ENCODE assay signal across 21 cellular contexts in the genomic region with DNA sequence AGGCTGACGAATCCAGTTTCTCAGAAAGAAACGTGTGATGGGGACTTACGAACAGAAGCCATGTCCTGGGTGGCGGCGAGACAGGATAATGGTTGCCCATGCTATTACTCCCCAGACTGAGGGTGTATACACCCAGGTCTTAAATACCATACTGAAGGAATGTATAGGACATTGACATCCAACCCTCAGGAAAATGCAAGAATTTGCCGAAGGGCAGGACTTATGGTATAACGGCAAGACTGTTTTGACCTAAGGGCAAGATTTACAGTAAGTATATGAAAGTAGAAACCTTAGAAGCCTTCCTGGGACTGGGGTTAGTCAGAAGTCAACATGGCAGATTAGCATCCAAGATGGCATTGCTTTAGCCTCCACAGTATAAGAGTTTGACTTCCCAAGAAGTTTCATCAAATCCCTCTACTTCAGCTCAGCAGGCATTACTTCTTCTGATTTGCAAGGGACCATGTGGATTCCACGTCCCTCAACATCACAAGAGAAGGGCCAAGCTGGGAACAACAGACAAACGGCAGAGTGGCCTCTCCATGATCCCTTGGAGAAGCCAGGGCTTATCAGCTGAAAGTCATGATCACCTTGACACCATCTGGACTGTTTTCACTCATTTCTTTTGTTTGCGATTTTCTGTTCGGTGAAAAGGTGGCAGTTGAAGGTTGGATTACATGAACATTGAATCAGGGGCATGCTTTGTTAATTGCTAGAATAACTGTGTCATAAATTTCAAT.
"Had no signal": no experiment of that assay in that cellular context is flagged by ENCODE, and none has a peak within 500 bp of the region (broad histone marks: within the 10 kb centered on the region; RNA-seq: fewer than 3 reads in every experiment).

No MANE protein-coding gene starts in this region.

- DNase-seq: activated CD4-positive, alpha-beta T cell treated with anti-CD3 and anti-CD28 coated beads, Interleukin-2, amount 50 U/mL, for 4 hours; activated CD4-positive, CD25-positive, alpha-beta regulatory T cell treated with anti-CD3 and anti-CD28 coated beads, Interleukin-2, amount 50 U/mL, for 72 hours; activated naive CD8-positive, alpha-beta T cell treated with anti-CD3 and anti-CD28 coated beads, Interleukin-2, amount 50 U/mL, for 24 hours; activated T-cell treated with anti-CD3 and anti-CD28 coated beads for 4 hours; aorta; colonic mucosa; erythroblast; foreskin melanocyte; glutamatergic neuron; hypothalamus; lower lobe of right lung; midbrain; stimulated activated CD4-positive, alpha-beta T cell treated with anti-CD3 and anti-CD28 coated beads, Interleukin-12 subunit alpha, Interleukin-12 subunit beta, amount 100 ng/mL, for 4 hours; stimulated activated CD4-positive, alpha-beta T cell treated with anti-CD3 and anti-CD28 coated beads, Interleukin-1b, Interleukin-23, amount 100 ng/mL, for 48 hours; stimulated activated CD8-positive, alpha-beta memory T cell treated with anti-CD3 and anti-CD28 coated beads, Interleukin-4, amount 100 ng/mL, for 48 hours; stimulated activated naive CD4-positive, alpha-beta T cell treated with Interleukin-2 at 50 U/mL for 16 hours; T1000; thyroid gland had no signal

- H3K9me3 Mint-ChIP-seq: activated naive CD8-positive, alpha-beta T cell treated with anti-CD3 and anti-CD28 coated beads, Interleukin-2, amount 50 U/mL, for 24 hours; activated T-helper 1 cell treated with anti-CD3 and anti-CD28 coated beads, Interleukin-12 subunit alpha, Interleukin-12 subunit beta, Interleukin-2, Interleukin-4 antibody, amounts not matched to agents 30 ng/mL and 10 ng/mL and 1 ng/mL, durations not matched to agents 14 hours and 24 hours and 36 hours; central memory CD8-positive, alpha-beta T cell; neural progenitor cell had no signal

- H3K27ac Mint-ChIP-seq: activated naive CD8-positive, alpha-beta T cell treated with anti-CD3 and anti-CD28 coated beads, Interleukin-2, amount 50 U/mL, for 24 hours; activated T-helper 1 cell treated with anti-CD3 and anti-CD28 coated beads, Interleukin-12 subunit alpha, Interleukin-12 subunit beta, Interleukin-2, Interleukin-4 antibody, amounts not matched to agents 30 ng/mL and 10 ng/mL and 1 ng/mL, durations not matched to agents 14 hours and 24 hours and 36 hours; neural progenitor cell had no signal

- H3K4me3 Mint-ChIP-seq: activated naive CD8-positive, alpha-beta T cell treated with anti-CD3 and anti-CD28 coated beads, Interleukin-2, amount 50 U/mL, for 24 hours; activated T-helper 1 cell treated with anti-CD3 and anti-CD28 coated beads, Interleukin-12 subunit alpha, Interleukin-12 subunit beta, Interleukin-2, Interleukin-4 antibody, amounts not matched to agents 30 ng/mL and 10 ng/mL and 1 ng/mL, durations not matched to agents 14 hours and 24 hours and 36 hours; central memory CD8-positive, alpha-beta T cell; neural progenitor cell had no signal

- H3K27me3 Mint-ChIP-seq: activated naive CD8-positive, alpha-beta T cell treated with anti-CD3 and anti-CD28 coated beads, Interleukin-2, amount 50 U/mL, for 24 hours; central memory CD8-positive, alpha-beta T cell had no signal

- ATAC-seq: activated naive CD8-positive, alpha-beta T cell treated with anti-CD3 and anti-CD28 coated beads, Interleukin-2, amount 50 U/mL, for 24 hours; lower lobe of right lung had no signal
